ENCODE assay signal across 11 cellular contexts in genomic region chr3:192128922-192129321, GRCh38.
A peak's percentile ranks its signal among the peaks of the same experiment; 100 is the strongest.
DNase-seq lines count a peak whose midpoint lies in the region; ATAC-seq and TF ChIP-seq lines count a peak whose summit lies in the region.
"Had no signal": no experiment of that assay in that cellular context is flagged by ENCODE, and none has a peak within 500 bp of the region (broad histone marks: within the 10 kb centered on the region; RNA-seq: fewer than 3 reads in every experiment).

No MANE protein-coding gene starts in this region.

- peaks cover 11% of the 10 kb centered on the region for H3K4me1 Mint-ChIP-seq in activated B cell treated with CpG ODN at 0.5 μM for 24 hours
- H3K4me1 Mint-ChIP-seq in activated CD8-positive, alpha-beta T cell treated with anti-CD3 and anti-CD28 coated beads, Interleukin-2, amount 10 ng/mL, durations not matched to agents 7 days and 5 days (ENCODE audit: low read depth), result no peaks in the 10 kb centered on the region

- no peak overlapping the region for H3K4me3 Mint-ChIP-seq in activated B cell treated with CpG ODN at 0.5 μM for 24 hours
- no peak overlapping the region for H3K4me3 Mint-ChIP-seq in activated CD8-positive, alpha-beta T cell treated with anti-CD3 and anti-CD28 coated beads, Interleukin-2, amount 10 ng/mL, durations not matched to agents 7 days and 5 days

- H3K4me3 ChIP-seq in mucosa of descending colon, result no peak overlapping the region

- H3K4me1 ChIP-seq in mucosa of descending colon (ENCODE audit: low read depth), result no peaks in the 10 kb centered on the region
- H3K4me1 ChIP-seq: foreskin keratinocyte had no signal

- no peaks in the 10 kb centered on the region for H3K36me3 ChIP-seq in mucosa of descending colon (ENCODE audit: low read depth)

- intact Hi-C loops in activated B cell treated with CpG ODN at 0.5 μM for 24 hours (cut with micrococcal nuclease), result loop anchor here (1.0 to 10.0 kb wide), 2 partner anchors 66 to 874 kb away; no protein-coding TSS in a partner anchor
- intact Hi-C loops in mucosa of descending colon (cut with DNase I, micrococcal nuclease), result no loop called here

- no peaks in the 10 kb centered on the region for H3K27me3 Mint-ChIP-seq in activated B cell treated with CpG ODN at 0.5 μM for 24 hours
- H3K27me3 Mint-ChIP-seq in activated CD8-positive, alpha-beta T cell treated with anti-CD3 and anti-CD28 coated beads, Interleukin-2, amount 10 ng/mL, durations not matched to agents 7 days and 5 days (ENCODE audit: low read depth), result no peaks in the 10 kb centered on the region

- H3K9me3 Mint-ChIP-seq in activated B cell treated with CpG ODN at 0.5 μM for 24 hours, result no peaks in the 10 kb centered on the region
- peaks cover 3% of the 10 kb centered on the region for H3K9me3 Mint-ChIP-seq in activated CD8-positive, alpha-beta T cell treated with anti-CD3 and anti-CD28 coated beads, Interleukin-2, amount 10 ng/mL, durations not matched to agents 7 days and 5 days (ENCODE audit: insufficient read depth)

- DNase-seq in activated B cell treated with CpG ODN at 0.5 μM for 24 hours (no peak), COR-L47 (lab: John Stamatoyannopoulos, UW) (no peak), mucosa of descending colon (no peak), GF-D8 (lab: John Stamatoyannopoulos, UW) (no peak)
- no peak for DNase-seq in activated CD8-positive, alpha-beta T cell treated with anti-CD3 and anti-CD28 coated beads, Interleukin-2, amount 10 ng/mL, durations not matched to agents 7 days and 5 days
- DNase-seq: cerebellar nuclear complex, foreskin keratinocyte, Kasumi-1 had no signal

- H3K27ac Mint-ChIP-seq in activated B cell treated with CpG ODN at 0.5 μM for 24 hours, result peak overlapping the region; percentile 70
- no peak overlapping the region for H3K27ac Mint-ChIP-seq in activated CD8-positive, alpha-beta T cell treated with anti-CD3 and anti-CD28 coated beads, Interleukin-2, amount 10 ng/mL, durations not matched to agents 7 days and 5 days

- no peaks in the 10 kb centered on the region for H3K9me3 ChIP-seq in mucosa of descending colon

- ATAC-seq in GM18511 (IDR thresholded peaks at IDR 0.05; ENCODE audit: unreplicated experiment), result peak; percentile 84
- peak; percentile 58 for ATAC-seq in GM21423 (IDR thresholded peaks at IDR 0.05; ENCODE audit: unreplicated experiment)
- ATAC-seq in HG03196 (IDR thresholded peaks at IDR 0.05; ENCODE audit: unreplicated experiment), result peak; percentile 87
- ATAC-seq in activated B cell treated with CpG ODN at 0.5 μM for 24 hours (ENCODE audit: low read depth), result peak; percentile 80
- no peak for ATAC-seq in mucosa of descending colon
- ATAC-seq in activated CD8-positive, alpha-beta T cell treated with anti-CD3 and anti-CD28 coated beads, Interleukin-2, amount 10 ng/mL, durations not matched to agents 7 days and 5 days, result no peak
- ATAC-seq: foreskin keratinocyte had no signal

- no peaks in the 10 kb centered on the region for H3K36me3 Mint-ChIP-seq in activated B cell treated with CpG ODN at 0.5 μM for 24 hours (ENCODE audit: low read depth)
- H3K36me3 Mint-ChIP-seq in activated CD8-positive, alpha-beta T cell treated with anti-CD3 and anti-CD28 coated beads, Interleukin-2, amount 10 ng/mL, durations not matched to agents 7 days and 5 days (ENCODE audit: low read depth), result no peaks in the 10 kb centered on the region

- POLR2A ChIA-PET in activated B cell treated with CpG ODN at 0.5 μM for 24 hours (lab: Charles Lee), result no interaction called here
- POLR2A ChIA-PET in activated CD8-positive, alpha-beta T cell treated with anti-CD3 and anti-CD28 coated beads, Interleukin-2, amount 10 ng/mL, durations not matched to agents 7 days and 5 days (lab: Charles Lee), result no interaction called here

- TF ChIP-seq CTCF in activated B cell treated with CpG ODN at 0.5 μM for 24 hours (IDR thresholded peaks at IDR 0.05) (no peak), mucosa of descending colon (IDR thresholded peaks at IDR 0.05) (no peak)

- CTCF ChIA-PET in activated B cell treated with CpG ODN at 0.5 μM for 24 hours (lab: Charles Lee), result interaction anchor here (0.8 kb wide), 1 partner anchor 45 kb away, joined by 3 read pairs; no protein-coding TSS in a partner anchor
- CTCF ChIA-PET in activated CD8-positive, alpha-beta T cell treated with anti-CD3 and anti-CD28 coated beads, Interleukin-2, amount 10 ng/mL, durations not matched to agents 7 days and 5 days (lab: Charles Lee), result no interaction called here

Comparison
In these comparisons a context has a peak if more than half of its experiments do, and no peak if none do; other contexts are left out.
1. ATAC-seq: peak in GM18511 (single experiment), GM21423 (single experiment), HG03196 (single experiment) and activated B cell treated with CpG ODN at 0.5 μM for 24 hours (single experiment); none in mucosa of descending colon (single experiment) and activated CD8-positive, alpha-beta T cell treated with anti-CD3 and anti-CD28 coated beads, Interleukin-2, amount 10 ng/mL, durations not matched to agents 7 days and 5 days (single experiment).